In the genomic region with DNA sequence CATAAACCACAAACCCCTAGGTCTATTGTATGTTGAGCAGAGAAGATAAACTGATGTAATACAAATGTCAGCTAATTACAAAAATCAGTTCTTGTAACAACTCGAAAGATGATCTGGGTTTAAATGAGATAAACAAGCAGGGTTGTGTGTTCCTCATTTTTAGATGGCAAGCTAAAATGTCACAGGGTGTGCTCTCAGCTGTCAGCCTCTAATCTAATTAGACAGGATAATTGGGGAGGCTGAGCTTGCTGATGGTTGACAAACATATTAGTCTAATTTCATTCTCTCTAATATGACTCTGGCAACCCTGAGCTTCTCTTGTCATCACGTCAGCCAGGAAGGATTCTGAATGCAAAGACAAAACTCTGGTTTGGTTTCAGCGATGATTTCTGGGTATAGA, we compare ENCODE assay signal across 16 cellular contexts.
DNase-seq lines count a peak whose midpoint lies in the region; ATAC-seq and TF ChIP-seq lines count a peak whose summit lies in the region.
"Had no signal": no experiment of that assay in that cellular context is flagged by ENCODE, and none has a peak within 500 bp of the region (broad histone marks: within the 10 kb centered on the region; RNA-seq: fewer than 3 reads in every experiment).

No MANE protein-coding gene starts in this region.

- no peak for ATAC-seq in SK-N-SH treated with all-trans-retinoic acid at 6 μM for 48 hours
- no peak for ATAC-seq in GM19455 (IDR thresholded peaks at IDR 0.05; ENCODE audit: unreplicated experiment)

- no peak for TF ChIP-seq POLR2A in vagina (IDR thresholded peaks at IDR 0.05)

- no peak for TF ChIP-seq CTCF in vagina (IDR thresholded peaks at IDR 0.05)

- no peak overlapping the region for H3K4me3 ChIP-seq in vagina
- H3K4me3 ChIP-seq: BLaER1, HAP-1, Peyer's patch had no signal

- H3K4me1 ChIP-seq in vagina, result peaks cover 22% of the 10 kb centered on the region
- H3K4me1 ChIP-seq: BLaER1, HAP-1, Peyer's patch had no signal

- H3K36me3 ChIP-seq in vagina, result no peaks in the 10 kb centered on the region
- H3K36me3 ChIP-seq: BLaER1, HAP-1, Peyer's patch had no signal

- no peaks in the 10 kb centered on the region for H3K27me3 ChIP-seq in vagina
- H3K27me3 ChIP-seq: BLaER1, Peyer's patch had no signal

- intact Hi-C loops in vagina (cut with DNase I), result no loop called here

- DNase-seq in DMS 273 (lab: John Stamatoyannopoulos, UW; ENCODE audit: unreplicated experiment) (peak; percentile 68), DMS 273 treated with DMSO at 0.1 percent for 48 hours (lab: John Stamatoyannopoulos, UW) (no peak), NCI-H69 (lab: John Stamatoyannopoulos, UW) (peak; percentile 36), vagina (ENCODE audit: extremely low spot score in 2 of 2) (no peak), NCI-H2196 (lab: John Stamatoyannopoulos, UW; ENCODE audit: unreplicated experiment) (no peak), NCI-H2227 treated with DMSO at 0.1 percent for 48 hours (lab: John Stamatoyannopoulos, UW) (no peak)
- DNase-seq: CD8-positive, alpha-beta memory T cell; Karpas-422; MM.1S; Peyer's patch; SHP77 had no signal

- peak overlapping the region; percentile 18 for H3K27ac ChIP-seq in vagina
- H3K27ac ChIP-seq: 22Rv1, BLaER1, Peyer's patch had no signal

- H3K9me3 ChIP-seq in vagina, result no peaks in the 10 kb centered on the region
- H3K9me3 ChIP-seq: BLaER1, HAP-1, Peyer's patch had no signal

TF ChIP-seq in SK-N-SH treated with all-trans-retinoic acid at 6 μM for 48 hours, 23 proteins besides CTCF, POLR2A, EP300 and RAD21:
- TF ChIP-seq, protein P1, sequence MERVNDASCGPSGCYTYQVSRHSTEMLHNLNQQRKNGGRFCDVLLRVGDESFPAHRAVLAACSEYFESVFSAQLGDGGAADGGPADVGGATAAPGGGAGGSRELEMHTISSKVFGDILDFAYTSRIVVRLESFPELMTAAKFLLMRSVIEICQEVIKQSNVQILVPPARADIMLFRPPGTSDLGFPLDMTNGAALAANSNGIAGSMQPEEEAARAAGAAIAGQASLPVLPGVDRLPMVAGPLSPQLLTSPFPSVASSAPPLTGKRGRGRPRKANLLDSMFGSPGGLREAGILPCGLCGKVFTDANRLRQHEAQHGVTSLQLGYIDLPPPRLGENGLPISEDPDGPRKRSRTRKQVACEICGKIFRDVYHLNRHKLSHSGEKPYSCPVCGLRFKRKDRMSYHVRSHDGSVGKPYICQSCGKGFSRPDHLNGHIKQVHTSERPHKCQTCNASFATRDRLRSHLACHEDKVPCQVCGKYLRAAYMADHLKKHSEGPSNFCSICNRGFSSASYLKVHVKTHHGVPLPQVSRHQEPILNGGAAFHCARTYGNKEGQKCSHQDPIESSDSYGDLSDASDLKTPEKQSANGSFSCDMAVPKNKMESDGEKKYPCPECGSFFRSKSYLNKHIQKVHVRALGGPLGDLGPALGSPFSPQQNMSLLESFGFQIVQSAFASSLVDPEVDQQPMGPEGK (CRISPR knock-in tag; IDR thresholded peaks at IDR 0.05; ENCODE audit: borderline replicate concordance), result no peak
- TF ChIP-seq ESRRG (CRISPR knock-in tag; IDR thresholded peaks at IDR 0.05) (no peak), CSDC2 (CRISPR knock-in tag; IDR thresholded peaks at IDR 0.05) (no peak), TCF4 (CRISPR knock-in tag; IDR thresholded peaks at IDR 0.05; ENCODE audit: borderline replicate concordance) (0 out of 2 replicates have a peak, but pooled peaks have one; percentile 25), PPARA (CRISPR knock-in tag; IDR thresholded peaks at IDR 0.05; ENCODE audit: borderline replicate concordance) (no peak), ZNF565 (CRISPR knock-in tag; conservative IDR thresholded peaks at IDR 0.05; ENCODE audit: low read depth) (no peak)
- TF ChIP-seq, protein P2, sequence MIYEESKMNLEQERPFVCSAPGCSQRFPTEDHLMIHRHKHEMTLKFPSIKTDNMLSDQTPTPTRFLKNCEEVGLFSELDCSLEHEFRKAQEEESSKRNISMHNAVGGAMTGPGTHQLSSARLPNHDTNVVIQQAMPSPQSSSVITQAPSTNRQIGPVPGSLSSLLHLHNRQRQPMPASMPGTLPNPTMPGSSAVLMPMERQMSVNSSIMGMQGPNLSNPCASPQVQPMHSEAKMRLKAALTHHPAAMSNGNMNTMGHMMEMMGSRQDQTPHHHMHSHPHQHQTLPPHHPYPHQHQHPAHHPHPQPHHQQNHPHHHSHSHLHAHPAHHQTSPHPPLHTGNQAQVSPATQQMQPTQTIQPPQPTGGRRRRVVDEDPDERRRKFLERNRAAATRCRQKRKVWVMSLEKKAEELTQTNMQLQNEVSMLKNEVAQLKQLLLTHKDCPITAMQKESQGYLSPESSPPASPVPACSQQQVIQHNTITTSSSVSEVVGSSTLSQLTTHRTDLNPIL (CRISPR knock-in tag; IDR thresholded peaks at IDR 0.05; ENCODE audit: low read depth), result no peak

Comparison
In these comparisons a context has a peak if more than half of its experiments do, and no peak if none do; other contexts are left out.
1. DNase-seq: peak in DMS 273 (single experiment) and NCI-H69 (single experiment); none in DMS 273 treated with DMSO at 0.1 percent for 48 hours (single experiment), vagina (0 of 2), NCI-H2196 (single experiment) and NCI-H2227 treated with DMSO at 0.1 percent for 48 hours (single experiment).